In genomic region chr13:113146750-113147149, GRCh38 we compare ENCODE assay signal across 21 cellular contexts. TPM values are rescaled to one million over a fixed set of nuclear protein-coding genes. Genes with fewer than 3 reads are reported as not detected.
DNase-seq lines count a peak whose midpoint lies in the region; ATAC-seq and TF ChIP-seq lines count a peak whose summit lies in the region.
"Had no signal": no experiment of that assay in that cellular context is flagged by ENCODE, and none has a peak within 500 bp of the region (broad histone marks: within the 10 kb centered on the region; RNA-seq: fewer than 3 reads in every experiment).

No MANE protein-coding gene starts in this region.

- H2BK12ac ChIP-seq in mesenchymal stem cell (ENCODE audit: low read length in 2 of 2) = no peak overlapping the region

- H3K4ac ChIP-seq in mesenchymal stem cell (ENCODE audit: low read depth in 1 of 2, low read length in 2 of 2) = no peak overlapping the region

- no peak overlapping the region for H3K18ac ChIP-seq in mesenchymal stem cell (ENCODE audit: low read depth in 1 of 2, low read length in 2 of 2)

- no peak overlapping the region for H3K4me3 Mint-ChIP-seq in T-helper 1 cell treated with Interleukin-12 subunit alpha and Interleukin-12 subunit beta and Interleukin-4 antibody, amounts not matched to agents 30 μg/mL and 1 μg/mL, for 36 hours
- H3K4me3 Mint-ChIP-seq: CD14-positive monocyte had no signal

- H2AK5ac ChIP-seq in mesenchymal stem cell (ENCODE audit: low read length, severe bottlenecking) = no peak overlapping the region

- no peak overlapping the region for H3K27ac ChIP-seq in right atrium auricular region
- no peak overlapping the region for H3K27ac ChIP-seq in heart right ventricle
- H3K27ac ChIP-seq in mesenchymal stem cell (ENCODE audit: low read length, poor library complexity, severe bottlenecking) = no peak overlapping the region
- H3K27ac ChIP-seq in vagina = no peak overlapping the region
- H3K27ac ChIP-seq: 22Rv1, Peyer's patch had no signal

- H3K36me3 ChIP-seq in right atrium auricular region = no peaks in the 10 kb centered on the region
- H3K36me3 ChIP-seq in heart right ventricle = no peaks in the 10 kb centered on the region
- peaks cover 0 to 5% of the 10 kb centered on the region in 2 experiments for H3K36me3 ChIP-seq in mesenchymal stem cell (ENCODE audit: control insufficient read depth in 1 of 2, insufficient read depth in 2 of 2, low read depth in 1 of 2, low read length in 2 of 2)
- H3K36me3 ChIP-seq in vagina = no peaks in the 10 kb centered on the region
- H3K36me3 ChIP-seq: HAP-1, MG63, Peyer's patch had no signal

- no peaks in the 10 kb centered on the region for H3K4me1 Mint-ChIP-seq in T-helper 1 cell treated with Interleukin-12 subunit alpha and Interleukin-12 subunit beta and Interleukin-4 antibody, amounts not matched to agents 30 μg/mL and 1 μg/mL, for 36 hours (ENCODE audit: low read depth)

- ATAC-seq in heart right ventricle = no peak

- WGBS in heart right ventricle, 2 donors = 81 to 87% methylated on average over 9 of the region's 9 CpGs
- 88% methylated on average over 9 of the region's 9 CpGs for WGBS in mesenchymal stem cell

- no peaks in the 10 kb centered on the region for H3K79me1 ChIP-seq in mesenchymal stem cell (replicated peaks; ENCODE audit: low read length, poor library complexity, severe bottlenecking)

- H3K27me3 ChIP-seq in right atrium auricular region (no peaks in the 10 kb centered on the region), heart right ventricle (peaks cover 0 to 6% (median 0%) of the 10 kb centered on the region in 7 donors), mesenchymal stem cell (ENCODE audit: control insufficient read depth in 1 of 2, insufficient read depth in 1 of 2, low read length in 2 of 2) (peaks cover 0 to 5% of the 10 kb centered on the region in 2 experiments), vagina (no peaks in the 10 kb centered on the region)
- H3K27me3 ChIP-seq: MG63, Peyer's patch had no signal

- no peak for DNase-seq in T-helper 1 cell
- DNase-seq in right atrium auricular region (ENCODE audit: low spot score) = peak; percentile 48
- no peak for DNase-seq in heart right ventricle
- no peak for DNase-seq in mesenchymal stem cell
- DNase-seq in vagina (ENCODE audit: extremely low spot score in 2 of 2) = peak; percentile 67 to 71
- no peak for DNase-seq in NCI-H1694 (lab: John Stamatoyannopoulos, UW)
- DNase-seq in AG20443 (ENCODE audit: low spot score) = no peak
- DNase-seq: DMS 273 treated with DMSO at 0.1 percent for 48 hours, DND-41, Kasumi-1, MG63, NCI-H1092, NCI-H1436 treated with DMSO at 0.1 percent for 48 hours, NCI-H2029 treated with DMSO at 0.1 percent for 48 hours, NCI-H446 treated with DMSO at 0.1 percent for 48 hours had no signal

- no peak overlapping the region for H2BK5ac ChIP-seq in mesenchymal stem cell (ENCODE audit: low read depth, low read length, poor library complexity, severe bottlenecking)

- peak overlapping the region; percentile 32 for H4K91ac ChIP-seq in mesenchymal stem cell (ENCODE audit: low read length)

- H2AFZ ChIP-seq in mesenchymal stem cell (ENCODE audit: low read depth, low read length) = no peak overlapping the region

- peak overlapping the region; percentile 34 for H3K27ac Mint-ChIP-seq in T-helper 1 cell treated with Interleukin-12 subunit alpha and Interleukin-12 subunit beta and Interleukin-4 antibody, amounts not matched to agents 30 μg/mL and 1 μg/mL, for 36 hours

- peaks cover 17% of the 10 kb centered on the region for H3K27me3 Mint-ChIP-seq in T-helper 1 cell treated with Interleukin-12 subunit alpha and Interleukin-12 subunit beta and Interleukin-4 antibody, amounts not matched to agents 30 μg/mL and 1 μg/mL, for 36 hours (ENCODE audit: low read depth)

- no peak overlapping the region for H3K4me2 ChIP-seq in mesenchymal stem cell (ENCODE audit: low read length, poor library complexity, severe bottlenecking)

- no peak overlapping the region for H3K4me3 ChIP-seq in right atrium auricular region
- H3K4me3 ChIP-seq in heart right ventricle = no peak overlapping the region
- no peak overlapping the region for H3K4me3 ChIP-seq in mesenchymal stem cell (ENCODE audit: insufficient read depth in 1 of 2, low read depth in 1 of 2, low read length in 2 of 2)
- no peak overlapping the region for H3K4me3 ChIP-seq in vagina
- H3K4me3 ChIP-seq: HAP-1, MG63, Peyer's patch had no signal

- TF ChIP-seq CTCF in right atrium auricular region (IDR thresholded peaks at IDR 0.05) (no peak), heart right ventricle (IDR thresholded peaks at IDR 0.05) (no peak), vagina (IDR thresholded peaks at IDR 0.05) (no peak)

- H3K9me3 ChIP-seq in right atrium auricular region (no peaks in the 10 kb centered on the region), heart right ventricle (no peaks in the 10 kb centered on the region), mesenchymal stem cell (ENCODE audit: control insufficient read depth, low read length) (no peaks in the 10 kb centered on the region), vagina (no peaks in the 10 kb centered on the region)
- H3K9me3 ChIP-seq: HAP-1, MG63, Peyer's patch had no signal

- no peaks in the 10 kb centered on the region for H3K36me3 Mint-ChIP-seq in T-helper 1 cell treated with Interleukin-12 subunit alpha and Interleukin-12 subunit beta and Interleukin-4 antibody, amounts not matched to agents 30 μg/mL and 1 μg/mL, for 36 hours (ENCODE audit: low read depth)
- H3K36me3 Mint-ChIP-seq: CD14-positive monocyte had no signal

- intact Hi-C loops in heart right ventricle (cut with DNase I) (no loop called here), vagina (cut with DNase I) (no loop called here)

- no peak overlapping the region for H3K9ac ChIP-seq in mesenchymal stem cell (ENCODE audit: low read length)

- H2BK15ac ChIP-seq in mesenchymal stem cell (ENCODE audit: low read depth, poor library complexity, severe bottlenecking) = no peak overlapping the region

- H3K23ac ChIP-seq in mesenchymal stem cell (ENCODE audit: low read length in 2 of 2) = no peak overlapping the region

- H3K4me1 ChIP-seq in right atrium auricular region = peaks cover 0 to 1% of the 10 kb centered on the region in 2 donors
- peaks cover 0 to 1% (median 0%) of the 10 kb centered on the region in 9 donors for H3K4me1 ChIP-seq in heart right ventricle
- peaks cover 1% of the 10 kb centered on the region for H3K4me1 ChIP-seq in mesenchymal stem cell (ENCODE audit: control insufficient read depth, insufficient read depth, low read depth, low read length)
- H3K4me1 ChIP-seq in vagina = no peaks in the 10 kb centered on the region
- H3K4me1 ChIP-seq: HAP-1 had no signal

- no peak overlapping the region for H4K8ac ChIP-seq in mesenchymal stem cell (ENCODE audit: low read length)

- H3K14ac ChIP-seq in mesenchymal stem cell (ENCODE audit: low read length in 2 of 2) = no peak overlapping the region

- no peaks in the 10 kb centered on the region for H3K9me3 Mint-ChIP-seq in T-helper 1 cell treated with Interleukin-12 subunit alpha and Interleukin-12 subunit beta and Interleukin-4 antibody, amounts not matched to agents 30 μg/mL and 1 μg/mL, for 36 hours

- no peak overlapping the region for H2BK120ac ChIP-seq in mesenchymal stem cell (ENCODE audit: low read depth, low read length)

- no peak for TF ChIP-seq POLR2A in vagina (IDR thresholded peaks at IDR 0.05)

RNA-seq across cellular contexts. Expression of gene PROZ, which starts 11.7 kb away (rescaled TPM):
- total RNA-seq in right atrium auricular region (not detected), heart right ventricle (under 1 TPM in 1 of 10 donors, not detected in 9; 0.20 TPM), vagina (not detected)
- under 1 TPM in 1 of 2 donors, not detected in 1; 0.03 TPM for polyA plus RNA-seq in heart right ventricle
- not detected for polyA plus RNA-seq in mesenchymal stem cell (2013, experiment 1 of 2)
- polyA plus RNA-seq in mesenchymal stem cell (2013, experiment 2 of 2) = not detected
- total RNA-seq: G401 had no signal
- polyA plus RNA-seq: CD14-positive monocyte had no signal

RNA-seq across cellular contexts. Expression of gene F10, which starts 24.2 kb away (rescaled TPM):
- total RNA-seq in right atrium auricular region (10 to 100 TPM; 21.9 to 27.5 TPM), heart right ventricle (10 to 100 TPM in 2 of 10 donors, 1 to 10 TPM in 8; 1.7 to 12.4 (median 6.3) TPM), vagina (16.7 TPM)
- polyA plus RNA-seq in heart right ventricle = 10 to 100 TPM in 1 of 2 donors, 1 to 10 TPM in 1; 4.6 to 15.1 TPM
- polyA plus RNA-seq in mesenchymal stem cell (2013, experiment 1 of 2) = 1.4 TPM
- 1.3 TPM for polyA plus RNA-seq in mesenchymal stem cell (2013, experiment 2 of 2)
- total RNA-seq: G401 had no signal
- polyA plus RNA-seq: CD14-positive monocyte had no signal

RNA-seq across cellular contexts. Expression of gene F7, which starts 41.2 kb away (rescaled TPM):
- total RNA-seq in right atrium auricular region (under 1 TPM in 1 of 2 donors, not detected in 1; 0.20 TPM), heart right ventricle (under 1 TPM in 3 of 10 donors, not detected in 7; 0.20 to 0.45 (median 0.31) TPM), vagina (not detected)
- polyA plus RNA-seq in heart right ventricle = under 1 TPM; 0.04 to 0.07 TPM
- not detected for polyA plus RNA-seq in mesenchymal stem cell (2013, experiment 1 of 2)
- polyA plus RNA-seq in mesenchymal stem cell (2013, experiment 2 of 2) = not detected
- total RNA-seq: G401 had no signal
- polyA plus RNA-seq: CD14-positive monocyte had no signal

Comparison
In these comparisons a context has a peak if more than half of its experiments do, and no peak if none do; other contexts are left out.
1. DNase-seq: peak in right atrium auricular region (single experiment) and vagina (2 of 2); none in T-helper 1 cell (0 of 5), heart right ventricle (0 of 2), mesenchymal stem cell (single experiment), NCI-H1694 (single experiment) and AG20443 (single experiment).